ENCODE assay signal across 16 cellular contexts in genomic region chr6:47144306-47144705, GRCh38.
DNase-seq lines count a peak whose midpoint lies in the region; ATAC-seq and TF ChIP-seq lines count a peak whose summit lies in the region.
"Had no signal": no experiment of that assay in that cellular context is flagged by ENCODE, and none has a peak within 500 bp of the region (broad histone marks: within the 10 kb centered on the region; RNA-seq: fewer than 3 reads in every experiment).

No MANE protein-coding gene starts in this region.

- no peaks in the 10 kb centered on the region for H3K36me3 ChIP-seq in BJ (ENCODE audit: control insufficient read depth, insufficient read depth, low read length)
- no peaks in the 10 kb centered on the region for H3K36me3 ChIP-seq in left lung
- H3K36me3 ChIP-seq in adrenal gland (replicated peaks in 1 of 2) = no peaks in the 10 kb centered on the region
- H3K36me3 ChIP-seq: colonic mucosa, uterus had no signal

- intact Hi-C loops in left lung (cut with DNase I) (no loop called here), head of caudate nucleus (cut with DNase I) (no loop called here), adrenal gland (cut with DNase I) (no loop called here)

- 45 to 60% (median 56%) methylated on average over 4 of the region's 4 CpGs for WGBS in adrenal gland, 4 donors

- TF ChIP-seq CTCF in BJ (IDR thresholded peaks at IDR 0.05; ENCODE audit: insufficient read depth, low read depth, low read length) (no peak), left lung (IDR thresholded peaks at IDR 0.05) (no peak), adrenal gland (IDR thresholded peaks at IDR 0.05) (no peak)

- TF ChIP-seq POLR2A in adrenal gland (IDR thresholded peaks at IDR 0.05) = no peak

- DNase-seq in BJ (ENCODE audit: low read depth) = peak; percentile 49
- DNase-seq in MV-4-11 (lab: John Stamatoyannopoulos, UW) = peak; percentile 78
- peak; percentile 95 for DNase-seq in fibroblast of gingiva (ENCODE audit: low read depth)
- DNase-seq in left lung = no peak
- DNase-seq in head of caudate nucleus = no peak
- no peak for DNase-seq in SK-N-DZ (ENCODE audit: low spot score)
- no peak for DNase-seq in adrenal gland
- no peak for DNase-seq in NCI-H2171 (lab: John Stamatoyannopoulos, UW)
- DNase-seq: activated CD8-positive, alpha-beta T cell treated with anti-CD3 and anti-CD28 coated beads for 36 hours; C1 segment of cervical spinal cord; colonic mucosa; DMS153; NCI-H1092 treated with DMSO at 0.1 percent for 48 hours; stimulated activated naive CD8-positive, alpha-beta T cell treated with anti-CD3 and anti-CD28 coated beads, Interleukin-15, Interleukin-2, amounts not matched to agents 100 U/mL and 50 U/mL, for 24 hours; uterus had no signal

- peak; percentile 27 for ATAC-seq in left lung
- ATAC-seq: activated CD8-positive, alpha-beta T cell treated with anti-CD3 and anti-CD28 coated beads for 36 hours; stimulated activated naive CD8-positive, alpha-beta T cell treated with anti-CD3 and anti-CD28 coated beads, Interleukin-15, Interleukin-2, amounts not matched to agents 100 U/mL and 50 U/mL, for 24 hours had no signal

- H3K9me3 ChIP-seq in left lung (no peaks in the 10 kb centered on the region), adrenal gland (replicated peaks in 1 of 3) (no peaks in the 10 kb centered on the region)
- H3K9me3 ChIP-seq: colonic mucosa, uterus had no signal

- H3K4me3 ChIP-seq in BJ (ENCODE audit: low read depth, low read length) (no peak overlapping the region), left lung (no peak overlapping the region), adrenal gland (no peak overlapping the region)
- H3K4me3 ChIP-seq: colonic mucosa, skin epidermis, uterus had no signal

- H3K27me3 ChIP-seq in BJ (ENCODE audit: control insufficient read depth, insufficient read depth, low read length) = no peaks in the 10 kb centered on the region; the same call in 1 of the 2 replicates
- no peaks in the 10 kb centered on the region for H3K27me3 ChIP-seq in left lung
- no peaks in the 10 kb centered on the region for H3K27me3 ChIP-seq in adrenal gland
- H3K27me3 ChIP-seq: colonic mucosa, uterus had no signal

- H3K27ac ChIP-seq in left lung (no peak overlapping the region), adrenal gland (no peak overlapping the region)
- H3K27ac ChIP-seq: colonic mucosa, uterus had no signal

- H3K4me1 ChIP-seq in left lung (peaks cover 4 to 14% of the 10 kb centered on the region in 2 donors), adrenal gland (replicated peaks in 1 of 2) (no peaks in the 10 kb centered on the region)
- H3K4me1 ChIP-seq: colonic mucosa, uterus had no signal

- POLR2A ChIA-PET in BJ (lab: Charles Lee) = interaction anchor here (0.7 kb wide), 1 partner anchor 14 kb away, joined by 3 read pairs; no protein-coding TSS in a partner anchor

- CTCF ChIA-PET in BJ (lab: Yijun Ruan, JAX) = interaction anchor here (0.6 to 2.2 kb wide), 3 partner anchors 47 to 137 kb away, joined by 3 to 6 read pairs (median 4); no protein-coding TSS in a partner anchor

Comparison
In these comparisons a context has a peak if more than half of its experiments do, and no peak if none do; other contexts are left out.
1. DNase-seq: peak in BJ (single experiment), MV-4-11 (single experiment) and fibroblast of gingiva (single experiment); none in left lung (0 of 2), head of caudate nucleus (0 of 42), SK-N-DZ (single experiment), adrenal gland (0 of 7) and NCI-H2171 (single experiment).